ENCODE assay signal across 1 cellular context in genomic region chr6:13574571-13575376, GRCh38.
TF ChIP-seq lines count a peak whose summit lies in the region.

Gene SIRT5 (plus strand): TSS chr6:13574601. CDS start chr6:13584111, 9,510 bp downstream.

TF ChIP-seq in K562, 482 proteins besides CTCF, POLR2A, EP300 and RAD21 (continued from another document and continues in another):
- peak; percentile 61 for TF ChIP-seq PRDM10 (IDR thresholded peaks at IDR 0.05; ENCODE audit: partially characterized antibody)
- no peak for TF ChIP-seq HOXB6 (CRISPR knock-in tag; IDR thresholded peaks at IDR 0.05; ENCODE audit: borderline replicate concordance)
- no peak; the same call in none of the 2 replicates for TF ChIP-seq REST (CRISPR knock-in tag; IDR thresholded peaks at IDR 0.05; ENCODE audit: low read depth)
- no peak for TF ChIP-seq EZH2 (IDR thresholded peaks at IDR 0.05; ENCODE audit: borderline replicate concordance, low read depth, low read length)
- TF ChIP-seq CREBBP (IDR thresholded peaks at IDR 0.05; ENCODE audit: low read depth, low read length), result no peak
- no peak for TF ChIP-seq HIVEP1 (CRISPR knock-in tag; IDR thresholded peaks at IDR 0.05)
- TF ChIP-seq RCOR1 (IDR thresholded peaks at IDR 0.05; ENCODE audit: borderline replicate concordance in 1 of 2, low read depth in 2 of 2, low read length in 2 of 2), result peak in 1 of 2 experiments; percentile 87; a peak in 1 of 4 replicates
- no peak for TF ChIP-seq PRMT5 (CRISPR knock-in tag; IDR thresholded peaks at IDR 0.05)
- TF ChIP-seq ZNF449 (CRISPR knock-in tag; IDR thresholded peaks at IDR 0.05), result no peak
- TF ChIP-seq GATAD2A (IDR thresholded peaks at IDR 0.05), result no peak
- no peak for TF ChIP-seq RREB1 (CRISPR knock-in tag; IDR thresholded peaks at IDR 0.05)
- TF ChIP-seq NFE2L1 (tag; IDR thresholded peaks at IDR 0.05; ENCODE audit: borderline replicate concordance, low read depth), result no peak
- no peak for TF ChIP-seq NFXL1 (CRISPR knock-in tag; IDR thresholded peaks at IDR 0.05)
- no peak for TF ChIP-seq ZNF184 (CRISPR knock-in tag; IDR thresholded peaks at IDR 0.05)
- TF ChIP-seq CTBP1 (IDR thresholded peaks at IDR 0.05; ENCODE audit: borderline replicate concordance), result peak; percentile 98
- no peak for TF ChIP-seq BCL6 (CRISPR knock-in tag; IDR thresholded peaks at IDR 0.05)
- no peak; a peak in 2 of 4 replicates for TF ChIP-seq NONO (IDR thresholded peaks at IDR 0.05; ENCODE audit: low read depth in 2 of 2, low read length in 1 of 2)
- TF ChIP-seq ZNF41 (CRISPR knock-in tag; conservative IDR thresholded peaks at IDR 0.05), result no peak
- TF ChIP-seq EWSR1 (IDR thresholded peaks at IDR 0.05; ENCODE audit: borderline replicate concordance, low read depth, partially characterized antibody), result no peak
- TF ChIP-seq ZC3H8 (IDR thresholded peaks at IDR 0.05), result no peak
- no peak for TF ChIP-seq ZNF253 (CRISPR knock-in tag; conservative IDR thresholded peaks at IDR 0.05)
- TF ChIP-seq BCOR (IDR thresholded peaks at IDR 0.05), result peak; percentile 54; the same call in 1 of the 2 replicates
- TF ChIP-seq ZBTB5 (IDR thresholded peaks at IDR 0.05), result peak; percentile 84
- TF ChIP-seq SNAPC5 (CRISPR knock-in tag; IDR thresholded peaks at IDR 0.05), result no peak
- no peak; the same call in 1 of the 2 replicates for TF ChIP-seq ZC3H4 (CRISPR knock-in tag; IDR thresholded peaks at IDR 0.05; ENCODE audit: borderline replicate concordance)
- no peak; the same call in 1 of the 2 replicates for TF ChIP-seq ARID4B (CRISPR knock-in tag; IDR thresholded peaks at IDR 0.05)
- 0 out of 2 replicates have a peak, but pooled peaks have one; percentile 55 for TF ChIP-seq XRCC5 (IDR thresholded peaks at IDR 0.05; ENCODE audit: low read depth, low read length)
- TF ChIP-seq ATF6 (CRISPR knock-in tag; IDR thresholded peaks at IDR 0.05), result no peak; the same call in 1 of the 2 replicates
- no peak for TF ChIP-seq CBX8 (IDR thresholded peaks at IDR 0.05; ENCODE audit: borderline replicate concordance, extremely low read depth, low read depth, low read length, poor library complexity, severe bottlenecking)
- no peak for TF ChIP-seq ZFP30 (CRISPR knock-in tag; IDR thresholded peaks at IDR 0.05; ENCODE audit: borderline replicate concordance)
- peak; percentile 46 to 58; a peak in 3 of 4 replicates for TF ChIP-seq FOXK2 (conservative IDR thresholded peaks at IDR 0.05 in 1 of 2, IDR thresholded peaks at IDR 0.05 in 1 of 2; ENCODE audit: low read depth in 2 of 2)
- no peak for TF ChIP-seq MED1 (CRISPR knock-in tag; IDR thresholded peaks at IDR 0.05; ENCODE audit: borderline replicate concordance)
